32 cellular contexts compared by ENCODE assay signal in the genomic region with DNA sequence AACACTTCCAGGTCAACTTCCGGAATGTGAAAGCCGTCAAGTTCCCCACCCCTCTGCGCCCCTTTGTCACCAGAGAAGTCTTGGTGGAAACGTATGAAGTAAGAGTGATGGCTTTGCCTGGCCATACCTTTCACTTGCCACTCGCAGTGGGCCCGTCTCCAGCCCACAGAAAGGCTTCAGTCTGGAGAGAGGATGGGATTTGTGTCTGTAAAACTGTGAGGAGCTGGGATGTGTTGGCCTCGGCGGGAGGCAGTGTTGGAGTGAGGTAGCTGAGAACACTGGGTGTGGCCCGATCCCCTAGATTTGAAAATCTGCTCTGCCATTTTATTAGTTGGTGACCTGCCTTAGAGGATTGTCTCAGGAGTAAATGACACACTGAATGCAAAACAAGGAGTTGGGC. TPM values are rescaled to one million over a fixed set of nuclear protein-coding genes. Genes with fewer than 3 reads are reported as not detected.
"Had no signal": no experiment of that assay in that cellular context is flagged by ENCODE, and none has a peak within 500 bp of the region (broad histone marks: within the 10 kb centered on the region; RNA-seq: fewer than 3 reads in every experiment).

No MANE protein-coding gene starts in this region.

- H3K27me3 Mint-ChIP-seq: activated CD4-positive, alpha-beta T cell treated with anti-CD3 and anti-CD28 coated beads for 36 hours; activated CD4-positive, alpha-beta T cell treated with anti-CD3 and anti-CD28 coated beads, Interleukin-2, amount 10 ng/mL, durations not matched to agents 7 days and 5 days; activated naive CD8-positive, alpha-beta T cell treated with anti-CD3 and anti-CD28 coated beads, Interleukin-2, amount 50 U/mL, for 24 hours; activated T-helper 17 cell treated with anti-CD3 and anti-CD28 coated beads, Interleukin-2, amount 50 U/mL, for 72 hours; brain had no signal

- H3K27ac Mint-ChIP-seq: activated CD4-positive, alpha-beta T cell treated with anti-CD3 and anti-CD28 coated beads for 36 hours; activated CD4-positive, alpha-beta T cell treated with anti-CD3 and anti-CD28 coated beads, Interleukin-2, amount 10 ng/mL, durations not matched to agents 7 days and 5 days; activated CD8-positive, alpha-beta T cell treated with anti-CD3 and anti-CD28 coated beads, Interleukin-2, amount 10 ng/mL, durations not matched to agents 7 days and 5 days; activated naive CD4-positive, alpha-beta T cell treated with anti-CD3 and anti-CD28 coated beads for 36 hours; activated naive CD8-positive, alpha-beta T cell treated with anti-CD3 and anti-CD28 coated beads, Interleukin-2, amount 50 U/mL, for 24 hours; activated T-cell treated with anti-CD3 and anti-CD28 coated beads, Interleukin-2, amount 50 U/mL, for 72 hours; activated T-helper 17 cell treated with anti-CD3 and anti-CD28 coated beads, Interleukin-2, amount 50 U/mL, for 72 hours; brain had no signal

- ATAC-seq: activated CD4-positive, alpha-beta T cell treated with anti-CD3 and anti-CD28 coated beads for 36 hours; activated CD8-positive, alpha-beta T cell treated with anti-CD3 and anti-CD28 coated beads, Interleukin-2, amount 10 ng/mL, durations not matched to agents 7 days and 5 days; activated naive CD4-positive, alpha-beta T cell treated with anti-CD3 and anti-CD28 coated beads, Interleukin-2, amount 50 U/mL, for 72 hours; activated naive CD8-positive, alpha-beta T cell treated with anti-CD3 and anti-CD28 coated beads, Interleukin-2, amount 50 U/mL, for 24 hours; activated T-cell treated with anti-CD3 and anti-CD28 coated beads, Interleukin-2, amount 50 U/mL, for 72 hours; activated T-helper 17 cell treated with anti-CD3 and anti-CD28 coated beads, Interleukin-2, amount 50 U/mL, for 72 hours; Panc1 had no signal

- H3K27ac ChIP-seq: SJCRH30, SK-N-MC, WERI-Rb-1 had no signal

- H3K36me3 ChIP-seq: MG63, SJCRH30 had no signal

- H3K4me3 ChIP-seq: MG63, SJCRH30, SK-N-MC had no signal

- H3K9me3 ChIP-seq: MG63, SJCRH30 had no signal

- H3K4me3 Mint-ChIP-seq: activated CD4-positive, alpha-beta T cell treated with anti-CD3 and anti-CD28 coated beads for 36 hours; activated CD4-positive, alpha-beta T cell treated with anti-CD3 and anti-CD28 coated beads, Interleukin-2, amount 10 ng/mL, durations not matched to agents 7 days and 5 days; activated CD8-positive, alpha-beta T cell treated with anti-CD3 and anti-CD28 coated beads, Interleukin-2, amount 10 ng/mL, durations not matched to agents 7 days and 5 days; activated naive CD4-positive, alpha-beta T cell treated with anti-CD3 and anti-CD28 coated beads for 36 hours; activated naive CD8-positive, alpha-beta T cell treated with anti-CD3 and anti-CD28 coated beads, Interleukin-2, amount 50 U/mL, for 24 hours; activated T-cell treated with anti-CD3 and anti-CD28 coated beads, Interleukin-2, amount 50 U/mL, for 72 hours; activated T-helper 17 cell treated with anti-CD3 and anti-CD28 coated beads, Interleukin-2, amount 50 U/mL, for 72 hours; brain had no signal

- H3K9me3 Mint-ChIP-seq: activated CD4-positive, alpha-beta T cell treated with anti-CD3 and anti-CD28 coated beads, Interleukin-2, amount 10 ng/mL, durations not matched to agents 7 days and 5 days; activated naive CD4-positive, alpha-beta T cell treated with anti-CD3 and anti-CD28 coated beads for 36 hours; activated naive CD4-positive, alpha-beta T cell treated with anti-CD3 and anti-CD28 coated beads, Interleukin-2, amount 50 U/mL, for 72 hours; activated naive CD8-positive, alpha-beta T cell treated with anti-CD3 and anti-CD28 coated beads, Interleukin-2, amount 50 U/mL, for 24 hours; activated T-cell treated with anti-CD3 and anti-CD28 coated beads, Interleukin-2, amount 50 U/mL, for 72 hours; activated T-helper 17 cell treated with anti-CD3 and anti-CD28 coated beads, Interleukin-2, amount 50 U/mL, for 72 hours; brain had no signal

- DNase-seq: activated CD4-positive, alpha-beta T cell treated with anti-CD3 and anti-CD28 coated beads for 36 hours; activated CD4-positive, alpha-beta T cell treated with anti-CD3 and anti-CD28 coated beads, Interleukin-2, amount 10 ng/mL, durations not matched to agents 7 days and 5 days; activated CD4-positive, alpha-beta T cell treated with anti-CD3 and anti-CD28 coated beads, Interleukin-2, amount 50 U/mL, for 48 hours; activated CD8-positive, alpha-beta T cell treated with anti-CD3 and anti-CD28 coated beads, Interleukin-2, amount 10 ng/mL, durations not matched to agents 7 days and 5 days; activated gamma-delta T cell treated with Interleukin-2 at 50 U/mL for 16 hours; activated naive CD4-positive, alpha-beta T cell treated with anti-CD3 and anti-CD28 coated beads for 36 hours; activated naive CD8-positive, alpha-beta T cell treated with anti-CD3 and anti-CD28 coated beads, Interleukin-2, amount 50 U/mL, for 24 hours; activated T-cell treated with anti-CD3 and anti-CD28 coated beads, Interleukin-2, amount 50 U/mL, for 72 hours; anterior cingulate cortex; central memory CD4-positive, alpha-beta T cell; Karpas-422; KBM-7; MG63; NCI-H1048; NCI-H1105 treated with DMSO at 0.1 percent for 48 hours; NCI-H1436; NCI-H1694; NCI-H1930; NCI-H2081 treated with DMSO at 0.1 percent for 48 hours; NCI-H345; NCI-H524 treated with DMSO at 0.1 percent for 48 hours; SHP77; SJCRH30; T1000; WERI-Rb-1 had no signal

- H3K27me3 ChIP-seq: MG63, SJCRH30 had no signal

RNA-seq across cellular contexts. Expression of a gene that starts 38.6 kb away (rescaled TPM):
- total RNA-seq: activated CD4-positive, alpha-beta T cell treated with anti-CD3 and anti-CD28 coated beads for 36 hours; activated CD4-positive, alpha-beta T cell treated with anti-CD3 and anti-CD28 coated beads, Interleukin-2, amount 10 ng/mL, durations not matched to agents 7 days and 5 days; activated CD8-positive, alpha-beta T cell treated with anti-CD3 and anti-CD28 coated beads, Interleukin-2, amount 10 ng/mL, durations not matched to agents 7 days and 5 days; activated naive CD4-positive, alpha-beta T cell treated with anti-CD3 and anti-CD28 coated beads for 36 hours; activated naive CD4-positive, alpha-beta T cell treated with anti-CD3 and anti-CD28 coated beads, Interleukin-2, amount 50 U/mL, for 72 hours; activated T-cell treated with anti-CD3 and anti-CD28 coated beads, Interleukin-2, amount 50 U/mL, for 72 hours; activated T-helper 17 cell treated with anti-CD3 and anti-CD28 coated beads, Interleukin-2, amount 50 U/mL, for 72 hours; T-helper 1 cell treated with Interleukin-12 subunit alpha and Interleukin-12 subunit beta and Interleukin-4 antibody, amounts not matched to agents 30 ng/mL and 1 ng/mL, for 36 hours; T-helper 2 cell treated with Interferon-gamma antibody and Interleukin-4, amounts not matched to agents 100 ng/mL and 5 ng/mL, for 36 hours had no signal
